Comparison of ENCODE assay signal across 9 cellular contexts in genomic region chr14:99595034-99595433, GRCh38. TPM values are rescaled to one million over a fixed set of nuclear protein-coding genes. Genes with fewer than 3 reads are reported as not detected.
DNase-seq lines count a peak whose midpoint lies in the region; ATAC-seq and TF ChIP-seq lines count a peak whose summit lies in the region.
"Had no signal": no experiment of that assay in that cellular context is flagged by ENCODE, and none has a peak within 500 bp of the region (broad histone marks: within the 10 kb centered on the region; RNA-seq: fewer than 3 reads in every experiment).

No MANE protein-coding gene starts in this region.

- H3K4me1 ChIP-seq in esophagus squamous epithelium, result peaks cover 18 to 99% (median 70%) of the 10 kb centered on the region in 3 donors
- H3K4me1 ChIP-seq in tibial artery, result peaks cover 0 to 29% (median 5%) of the 10 kb centered on the region in 4 donors

- H3K4me1 Mint-ChIP-seq in type B pancreatic cell (ENCODE audit: unreplicated experiment), result peaks cover 56% of the 10 kb centered on the region

- TF ChIP-seq CTCF in GM12864 (IDR thresholded peaks at IDR 0.05; ENCODE audit: low read depth, low read length, missing control alignments), result no peak
- TF ChIP-seq CTCF in esophagus squamous epithelium (IDR thresholded peaks at IDR 0.05), result no peak
- TF ChIP-seq CTCF in type B pancreatic cell (conservative IDR thresholded peaks at IDR 0.05), result no peak
- no peak for TF ChIP-seq CTCF in tibial artery (IDR thresholded peaks at IDR 0.05)

- H3K36me3 Mint-ChIP-seq in type B pancreatic cell, result no peaks in the 10 kb centered on the region

- H3K27me3 Mint-ChIP-seq in type B pancreatic cell, result no peaks in the 10 kb centered on the region

- intact Hi-C loops in esophagus squamous epithelium (cut with DNase I) (no loop called here), tibial artery (cut with DNase I; ENCODE audit: low total_unique reads) (loop anchor here (5.0 kb wide), 1 partner anchor 113 kb away; the partner anchor contains the start of genes CCNK and SETD3)

- peak overlapping the region; percentile 44 for H3K4me3 ChIP-seq in GM12864 (ENCODE audit: low read depth, low read length)
- peak overlapping the region in 1 of 4 donors; percentile 41 for H3K4me3 ChIP-seq in esophagus squamous epithelium
- no peak overlapping the region for H3K4me3 ChIP-seq in tibial artery

- WGBS in esophagus squamous epithelium, 2 donors, result 54 to 65% methylated on average over 8 of the region's 9 CpGs

- no peaks in the 10 kb centered on the region for H3K9me3 Mint-ChIP-seq in type B pancreatic cell

- no peak overlapping the region for H3K27ac Mint-ChIP-seq in type B pancreatic cell

- peak; percentile 92 for ATAC-seq in GM21576 (IDR thresholded peaks at IDR 0.05; ENCODE audit: unreplicated experiment)

- H3K9me3 ChIP-seq in esophagus squamous epithelium, result no peaks in the 10 kb centered on the region
- H3K9me3 ChIP-seq in tibial artery, result no peaks in the 10 kb centered on the region

- no peak for TF ChIP-seq POLR2A in esophagus squamous epithelium (IDR thresholded peaks at IDR 0.05)

- no peaks in the 10 kb centered on the region for H3K27me3 ChIP-seq in esophagus squamous epithelium
- H3K27me3 ChIP-seq in tibial artery, result no peaks in the 10 kb centered on the region

- H3K4me3 Mint-ChIP-seq in type B pancreatic cell, result no peak overlapping the region

- H3K27ac ChIP-seq in esophagus squamous epithelium, result peak overlapping the region; percentile 41 to 79 (median 66)
- no peak overlapping the region for H3K27ac ChIP-seq in tibial artery

- DNase-seq in GM12864 (ENCODE audit: low read depth) (peak; percentile 7), M059J (ENCODE audit: low read depth) (peak; percentile 56), esophagus squamous epithelium (lab: John Stamatoyannopoulos, UW) (no peak), type B pancreatic cell (ENCODE audit: extremely low spot score, unreplicated experiment) (no peak), tibial artery (no peak), HK-2 (ENCODE audit: unreplicated experiment) (no peak), SKM-1 treated with dmso at 0.1 percent for 144 hours (lab: John Stamatoyannopoulos, UW; ENCODE audit: unreplicated experiment) (no peak)

- H3K36me3 ChIP-seq in esophagus squamous epithelium (no peaks in the 10 kb centered on the region), tibial artery (no peaks in the 10 kb centered on the region)

RNA-seq across cellular contexts. Expression of gene CCDC85C, which starts 9.0 kb away (rescaled TPM):
- 12.8 and 16.2 TPM in 2 replicates for total RNA-seq in M059J (2014; rRNA removed; shearing (Covaris generic))
- 10 to 100 TPM; 23.4 to 52.0 (median 27.1) TPM for total RNA-seq in esophagus squamous epithelium
- total RNA-seq in type B pancreatic cell (ENCODE audit: low replicate concordance), result 49.1 and 83.8 TPM in 2 replicates

RNA-seq across cellular contexts. Expression of gene HHIPL1, which starts 49.9 kb away (rescaled TPM):
- total RNA-seq in M059J (2014; rRNA removed; shearing (Covaris generic)), result 0.15 and 1.2 TPM in 2 replicates
- 1 to 10 TPM in 1 of 4 donors, under 1 TPM in 2, not detected in 1; 0.22 to 1.3 (median 0.59) TPM for total RNA-seq in esophagus squamous epithelium
- 0.19 and 1.4 TPM in 2 replicates for total RNA-seq in type B pancreatic cell (ENCODE audit: low replicate concordance)
- total RNA-seq: activated CD8-positive, alpha-beta memory T cell treated with anti-CD3 and anti-CD28 coated beads for 36 hours had no signal

Comparison
In these comparisons a context has a peak if more than half of its experiments do, and no peak if none do; other contexts are left out.
1. DNase-seq: peak in GM12864 (single experiment) and M059J (single experiment); none in esophagus squamous epithelium (single experiment), type B pancreatic cell (single experiment), tibial artery (0 of 2), HK-2 (single experiment) and SKM-1 treated with dmso at 0.1 percent for 144 hours (single experiment).
2. H3K27ac ChIP-seq: peak in esophagus squamous epithelium (4 of 4); none in tibial artery (0 of 2).